ENCODE assay signal across 27 cellular contexts in genomic region chr20:56903858-56904257, GRCh38.
"Had no signal": no experiment of that assay in that cellular context is flagged by ENCODE, and none has a peak within 500 bp of the region (broad histone marks: within the 10 kb centered on the region; RNA-seq: fewer than 3 reads in every experiment).

No MANE protein-coding gene starts in this region.

- H3K27ac ChIP-seq: stomach, suprapubic skin, testis, thoracic aorta, thyroid gland, tibial artery, tibial nerve, transverse colon, upper lobe of left lung, upper lobe of right lung, uterus, vagina had no signal

- H3K27me3 ChIP-seq: suprapubic skin, testis, thyroid gland, tibial artery, tibial nerve, transverse colon, upper lobe of left lung, upper lobe of right lung, uterus, vagina had no signal

- H3K4me1 ChIP-seq: stomach, suprapubic skin, testis, thyroid gland, tibial artery, tibial nerve, transverse colon, upper lobe of left lung, upper lobe of right lung, uterus, vagina had no signal

- H3K4me3 Mint-ChIP-seq: stimulated activated effector memory CD8-positive, alpha-beta T cell treated with anti-CD3 and anti-CD28 coated beads, Interleukin-12 subunit alpha, Interleukin-12 subunit beta, amount 100 ng/mL, for 72 hours; stimulated activated memory B cell treated with anti-CD40 and anti-IgM and Interleukin-4, amounts not matched to agents 10 μg/mL and 1 μg/mL and 100 μg/mL, for 72 hours; stimulated activated naive B cell treated with anti-CD40 and anti-IgM and Interleukin-4, amounts not matched to agents 10 μg/mL and 1 μg/mL and 100 μg/mL, for 72 hours; stimulated activated naive CD8-positive, alpha-beta T cell treated with anti-CD3 and anti-CD28 coated beads, Interleukin-15, amount 100 ng/mL, for 72 hours; stimulated activated naive CD8-positive, alpha-beta T cell treated with anti-CD3 and anti-CD28 coated beads, Interleukin-15, Interleukin-2, amounts not matched to agents 100 ng/mL and 50 ng/mL, for 24 hours; type B pancreatic cell had no signal

- H3K4me1 Mint-ChIP-seq: stimulated activated effector memory CD8-positive, alpha-beta T cell treated with anti-CD3 and anti-CD28 coated beads, Interleukin-12 subunit alpha, Interleukin-12 subunit beta, amount 100 ng/mL, for 72 hours; stimulated activated memory B cell treated with anti-CD40 and anti-IgM and Interleukin-4, amounts not matched to agents 10 μg/mL and 1 μg/mL and 100 μg/mL, for 72 hours; stimulated activated naive B cell treated with anti-CD40 and anti-IgM and Interleukin-4, amounts not matched to agents 10 μg/mL and 1 μg/mL and 100 μg/mL, for 72 hours; stimulated activated naive CD8-positive, alpha-beta T cell treated with anti-CD3 and anti-CD28 coated beads, Interleukin-15, amount 100 ng/mL, for 72 hours had no signal

- H3K36me3 Mint-ChIP-seq: stimulated activated effector memory CD8-positive, alpha-beta T cell treated with anti-CD3 and anti-CD28 coated beads, Interleukin-12 subunit alpha, Interleukin-12 subunit beta, amount 100 ng/mL, for 72 hours; stimulated activated memory B cell treated with anti-CD40 and anti-IgM and Interleukin-4, amounts not matched to agents 10 μg/mL and 1 μg/mL and 100 μg/mL, for 72 hours; stimulated activated naive B cell treated with anti-CD40 and anti-IgM and Interleukin-4, amounts not matched to agents 10 μg/mL and 1 μg/mL and 100 μg/mL, for 72 hours had no signal

- ATAC-seq: stimulated activated effector memory CD8-positive, alpha-beta T cell treated with anti-CD3 and anti-CD28 coated beads, Interleukin-12 subunit alpha, Interleukin-12 subunit beta, amount 100 ng/mL, for 72 hours; stimulated activated memory B cell treated with anti-CD40 and anti-IgM and Interleukin-4, amounts not matched to agents 10 μg/mL and 1 μg/mL and 100 μg/mL, for 72 hours; stimulated activated naive B cell treated with anti-CD40 and anti-IgM and Interleukin-4, amounts not matched to agents 10 μg/mL and 1 μg/mL and 100 μg/mL, for 72 hours; stimulated activated naive CD8-positive, alpha-beta T cell treated with anti-CD3 and anti-CD28 coated beads, Interleukin-15, amount 100 ng/mL, for 72 hours; stimulated activated naive CD8-positive, alpha-beta T cell treated with anti-CD3 and anti-CD28 coated beads, Interleukin-15, Interleukin-2, amounts not matched to agents 100 U/mL and 50 U/mL, for 24 hours; upper lobe of right lung had no signal

- DNase-seq: stimulated activated CD4-positive, alpha-beta T cell treated with anti-CD3 and anti-CD28 coated beads, Interleukin-2, amount 100 ng/mL, for 48 hours; stimulated activated CD4-positive, alpha-beta T cell treated with anti-CD3 and anti-CD28 coated beads, Interleukin-4, amount 100 ng/mL, for 1 hour; stimulated activated CD4-positive, alpha-beta T cell treated with anti-CD3 and anti-CD28 coated beads, Interleukin-4, amount 100 ng/mL, for 24 hours; stimulated activated CD4-positive, alpha-beta T cell treated with anti-CD3 and anti-CD28 coated beads, Interleukin-4, amount 100 ng/mL, for 4 hours; stimulated activated CD8-positive, alpha-beta memory T cell treated with anti-CD3 and anti-CD28 coated beads, Interleukin-4, amount 100 ng/mL, for 48 hours; stimulated activated naive B cell treated with anti-CD40 and anti-IgM and Interleukin-4, amounts not matched to agents 10 μg/mL and 1 μg/mL and 100 μg/mL, for 72 hours; stimulated activated naive CD4-positive, alpha-beta T cell; stimulated activated naive CD4-positive, alpha-beta T cell treated with Interleukin-2 at 50 U/mL for 16 hours; stimulated activated naive CD8-positive, alpha-beta T cell treated with anti-CD3 and anti-CD28 coated beads, Interleukin-15, amount 100 ng/mL, for 72 hours; stimulated activated naive CD8-positive, alpha-beta T cell treated with anti-CD3 and anti-CD28 coated beads, Interleukin-15, Interleukin-2, amounts not matched to agents 100 U/mL and 50 U/mL, for 24 hours; stomach; substantia nigra; testis; thyroid gland; tibial artery; transverse colon; upper lobe of left lung; upper lobe of right lung; uterus had no signal

- H3K36me3 ChIP-seq: stomach, suprapubic skin, thoracic aorta, thyroid gland, tibial artery, tibial nerve, transverse colon, upper lobe of left lung, upper lobe of right lung, uterus, vagina had no signal

- H3K9me3 ChIP-seq: suprapubic skin, testis, thoracic aorta, thyroid gland, tibial artery, transverse colon, upper lobe of left lung, upper lobe of right lung, uterus, vagina had no signal

- H3K4me3 ChIP-seq: stomach, suprapubic skin, testis, thoracic aorta, thyroid gland, tibial artery, tibial nerve, transverse colon, upper lobe of left lung, upper lobe of right lung, uterus, vagina had no signal

- H3K27ac Mint-ChIP-seq: stimulated activated effector memory CD8-positive, alpha-beta T cell treated with anti-CD3 and anti-CD28 coated beads, Interleukin-12 subunit alpha, Interleukin-12 subunit beta, amount 100 ng/mL, for 72 hours; stimulated activated memory B cell treated with anti-CD40 and anti-IgM and Interleukin-4, amounts not matched to agents 10 μg/mL and 1 μg/mL and 100 μg/mL, for 72 hours; stimulated activated naive B cell treated with anti-CD40 and anti-IgM and Interleukin-4, amounts not matched to agents 10 μg/mL and 1 μg/mL and 100 μg/mL, for 72 hours; stimulated activated naive CD8-positive, alpha-beta T cell treated with anti-CD3 and anti-CD28 coated beads, Interleukin-15, amount 100 ng/mL, for 72 hours; stimulated activated naive CD8-positive, alpha-beta T cell treated with anti-CD3 and anti-CD28 coated beads, Interleukin-15, Interleukin-2, amounts not matched to agents 100 ng/mL and 50 ng/mL, for 24 hours; type B pancreatic cell had no signal

- H3K27me3 Mint-ChIP-seq: stimulated activated memory B cell treated with anti-CD40 and anti-IgM and Interleukin-4, amounts not matched to agents 10 μg/mL and 1 μg/mL and 100 μg/mL, for 72 hours; stimulated activated naive CD8-positive, alpha-beta T cell treated with anti-CD3 and anti-CD28 coated beads, Interleukin-15, amount 100 ng/mL, for 72 hours; stimulated activated naive CD8-positive, alpha-beta T cell treated with anti-CD3 and anti-CD28 coated beads, Interleukin-15, Interleukin-2, amounts not matched to agents 100 ng/mL and 50 ng/mL, for 24 hours had no signal
